Comparison of ENCODE assay signal across 9 cellular contexts in the genomic region with DNA sequence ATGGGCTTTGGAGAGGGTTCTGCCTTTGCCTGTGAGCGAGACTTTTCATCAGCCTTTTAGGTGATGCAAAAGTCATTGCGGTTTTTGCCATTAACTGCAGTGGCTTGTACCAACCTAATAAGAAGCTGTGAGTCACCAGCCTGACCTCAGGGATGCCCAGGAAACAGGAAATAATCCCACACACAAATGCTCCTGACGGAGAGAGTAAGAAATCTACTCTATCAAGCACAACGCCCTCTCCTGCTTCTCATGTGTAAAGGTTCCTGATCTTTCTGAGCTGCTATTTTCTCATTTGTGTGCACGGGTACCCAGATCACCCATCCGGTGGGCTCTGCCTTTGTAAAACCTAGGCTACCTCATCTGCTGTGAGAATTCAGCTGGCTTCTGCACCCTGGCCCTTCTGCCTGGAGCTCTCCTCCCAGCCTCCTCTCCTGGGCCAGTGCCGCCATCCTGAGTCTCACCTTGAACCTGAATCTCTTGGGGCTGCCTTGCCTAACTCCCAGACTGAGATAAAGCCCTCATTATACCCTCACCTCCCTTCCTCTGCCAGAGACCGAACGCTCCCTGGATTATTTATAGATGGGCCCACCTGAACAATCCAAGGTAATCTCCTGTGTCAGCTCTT.
DNase-seq lines count a peak whose midpoint lies in the region; ATAC-seq, FAIRE-seq and TF ChIP-seq lines count a peak whose summit lies in the region.
"Had no signal": no experiment of that assay in that cellular context is flagged by ENCODE, and none has a peak within 500 bp of the region (broad histone marks: within the 10 kb centered on the region; RNA-seq: fewer than 3 reads in every experiment).

No MANE protein-coding gene starts in this region.

- no peak overlapping the region for H4K8ac ChIP-seq in H1 (ENCODE audit: extremely low read depth, insufficient read depth, low read length)

- no peak overlapping the region for H2BK20ac ChIP-seq in H1 (ENCODE audit: low read length)

- H3K36me3 Mint-ChIP-seq in activated T-helper 1 cell treated with anti-CD3 and anti-CD28 coated beads, Interleukin-12 subunit alpha, Interleukin-12 subunit beta, Interleukin-2, Interleukin-4 antibody, amounts not matched to agents 30 ng/mL and 10 ng/mL and 1 ng/mL, durations not matched to agents 14 hours and 24 hours and 36 hours (ENCODE audit: low read depth) = no peaks in the 10 kb centered on the region

- CTCF ChIA-PET in H1 (lab: Charles Lee; ENCODE audit: partially characterized antibody) = interaction anchor here (0.8 to 2.5 kb wide), 22 partner anchors 9 to 460 kb away, joined by 3 to 17 read pairs (median 4); no protein-coding TSS in a partner anchor

- H3K23ac ChIP-seq in H1 (ENCODE audit: insufficient read length) = no peak overlapping the region

- H3K4me1 ChIP-seq in H1 (replicated peaks in 1 of 4; ENCODE audit: control insufficient read depth in 3 of 4, insufficient read depth in 4 of 4, low read length in 3 of 4) (no peaks in the 10 kb centered on the region; a peak in 1 of 7 replicates), gastrocnemius medialis (no peaks in the 10 kb centered on the region)

- no peak overlapping the region for H3K56ac ChIP-seq in H1 (replicated peaks; ENCODE audit: insufficient read length, low read depth, low read length)

- no peak overlapping the region for H2BK5ac ChIP-seq in H1 (ENCODE audit: low read depth, low read length)

- TF ChIP-seq CTCF in H1 (IDR thresholded peaks at IDR 0.05; ENCODE audit: control extremely low read depth in 1 of 3, insufficient read depth in 1 of 3, low read depth in 1 of 3, low read length in 3 of 3) = peak in 2 of 3 experiments; percentile 20 to 51; a peak in 2 of 4 replicates
- TF ChIP-seq CTCF in gastrocnemius medialis (IDR thresholded peaks at IDR 0.05 in 4 of 5, conservative IDR thresholded peaks at IDR 0.05 in 1 of 5) = no peak

- no peak overlapping the region for H3K4me2 ChIP-seq in H1 (ENCODE audit: insufficient read depth in 1 of 2, low read depth in 2 of 2, low read length in 2 of 2)

- no peaks in the 10 kb centered on the region for H3K4me1 Mint-ChIP-seq in activated T-helper 1 cell treated with anti-CD3 and anti-CD28 coated beads, Interleukin-12 subunit alpha, Interleukin-12 subunit beta, Interleukin-2, Interleukin-4 antibody, amounts not matched to agents 30 ng/mL and 10 ng/mL and 1 ng/mL, durations not matched to agents 14 hours and 24 hours and 36 hours (ENCODE audit: low read depth)

- in situ Hi-C loops in gastrocnemius medialis (cut with MboI; ENCODE audit: low sequenced_read_pairs in 4 of 4) = no loop called here

- no peaks in the 10 kb centered on the region for H3K79me1 ChIP-seq in H1 (ENCODE audit: low read depth, low read length)

- no peak overlapping the region for H4K5ac ChIP-seq in H1 (ENCODE audit: insufficient read length, low read depth, low read length)

- no peak overlapping the region for H4K91ac ChIP-seq in H1 (replicated peaks; ENCODE audit: insufficient read length, low read length)

- no peak for ATAC-seq in gastrocnemius medialis

- H3K27me3 Mint-ChIP-seq in activated T-helper 1 cell treated with anti-CD3 and anti-CD28 coated beads, Interleukin-12 subunit alpha, Interleukin-12 subunit beta, Interleukin-2, Interleukin-4 antibody, amounts not matched to agents 30 ng/mL and 10 ng/mL and 1 ng/mL, durations not matched to agents 14 hours and 24 hours and 36 hours (ENCODE audit: insufficient read depth) = peaks cover 15% of the 10 kb centered on the region

- no peak overlapping the region for H3K14ac ChIP-seq in H1 (ENCODE audit: insufficient read length)

- no peaks in the 10 kb centered on the region for H3K27me3 ChIP-seq in H1 (replicated peaks in 1 of 4; ENCODE audit: control insufficient read depth in 3 of 4, extremely low read depth in 1 of 4, insufficient read depth in 3 of 4, low read length in 3 of 4)
- peaks cover 4 to 10% (median 8%) of the 10 kb centered on the region in 3 donors for H3K27me3 ChIP-seq in gastrocnemius medialis

- no peaks in the 10 kb centered on the region for H3K36me3 ChIP-seq in H1 (ENCODE audit: control insufficient read depth in 2 of 4, insufficient read depth in 4 of 4, low read length in 3 of 4)
- no peaks in the 10 kb centered on the region for H3K36me3 ChIP-seq in gastrocnemius medialis

- H3K9me3 ChIP-seq in H1 (ENCODE audit: insufficient read depth in 2 of 2, low read depth in 1 of 2, low read length in 1 of 2) (no peaks in the 10 kb centered on the region), gastrocnemius medialis (no peaks in the 10 kb centered on the region)

- no peak overlapping the region for H3K4ac ChIP-seq in H1 (replicated peaks; ENCODE audit: insufficient read length, low read depth, low read length)

- no peak overlapping the region for H3K27ac ChIP-seq in H1 (ENCODE audit: low read depth, low read length)
- no peak overlapping the region for H3K27ac ChIP-seq in gastrocnemius medialis

- TF ChIP-seq POLR2A in H1 (IDR thresholded peaks at IDR 0.05; ENCODE audit: control extremely low read depth in 1 of 2, low read depth in 2 of 2, low read length in 2 of 2) (no peak), GM12892 (IDR thresholded peaks at IDR 0.05; ENCODE audit: low read depth, low read length) (no peak), gastrocnemius medialis (IDR thresholded peaks at IDR 0.05) (no peak)

- H3K4me3 Mint-ChIP-seq in activated T-helper 1 cell treated with anti-CD3 and anti-CD28 coated beads, Interleukin-12 subunit alpha, Interleukin-12 subunit beta, Interleukin-2, Interleukin-4 antibody, amounts not matched to agents 30 ng/mL and 10 ng/mL and 1 ng/mL, durations not matched to agents 14 hours and 24 hours and 36 hours = no peak overlapping the region

- H3K4me3 ChIP-seq in H1 (ENCODE audit: extremely low read depth in 1 of 4, insufficient read depth in 2 of 4, low read depth in 3 of 4, low read length in 4 of 4) = no peak overlapping the region
- H3K4me3 ChIP-seq in gastrocnemius medialis = no peak overlapping the region

- no peak overlapping the region for H2AFZ ChIP-seq in H1 (ENCODE audit: low read length)

- no peaks in the 10 kb centered on the region for H3K9me3 Mint-ChIP-seq in activated T-helper 1 cell treated with anti-CD3 and anti-CD28 coated beads, Interleukin-12 subunit alpha, Interleukin-12 subunit beta, Interleukin-2, Interleukin-4 antibody, amounts not matched to agents 30 ng/mL and 10 ng/mL and 1 ng/mL, durations not matched to agents 14 hours and 24 hours and 36 hours

- 81% methylated on average over 9 of the region's 9 CpGs; no CpG with 5 or more reads in 1 of the 2 experiments for WGBS in H1 (ENCODE audit: extremely low coverage in 1 of 2, insufficient coverage in 1 of 2, insufficient read length in 1 of 2, insufficient replicate concordance in 2 of 2, low coverage in 1 of 2, low lambda C conversion rate in 2 of 2, missing lambda C conversion rate in 1 of 2), 2 experiments

- POLR2A ChIA-PET in H1 (lab: Charles Lee; ENCODE audit: partially characterized antibody) = interaction anchor here (0.7 kb wide), 1 partner anchor 10 kb away, joined by 3 read pairs; no protein-coding TSS in a partner anchor

- peaks cover 6% of the 10 kb centered on the region; the same call in 1 of the 2 replicates for H3K23me2 ChIP-seq in H1 (ENCODE audit: low read depth, low read length)

- no peak for TF ChIP-seq EP300 in H1 (IDR thresholded peaks at IDR 0.05; ENCODE audit: borderline replicate concordance in 1 of 2, low read depth in 2 of 2, low read length in 2 of 2)

- H4K20me1 ChIP-seq in H1 (replicated peaks in 1 of 2; ENCODE audit: control insufficient read depth in 1 of 2, insufficient read depth in 2 of 2, low read length in 2 of 2) = no peaks in the 10 kb centered on the region

- H3K18ac ChIP-seq in H1 (ENCODE audit: extremely low read depth, low read length) = no peak overlapping the region

- TF ChIP-seq RAD21 in H1 (IDR thresholded peaks at IDR 0.05 in 1 of 2, conservative IDR thresholded peaks at IDR 0.05 in 1 of 2; ENCODE audit: low read depth in 2 of 2, low read length in 2 of 2) = peak; percentile 40 to 53

- H2BK15ac ChIP-seq in H1 (ENCODE audit: low read length) = no peak overlapping the region

- no peak overlapping the region for H3K27ac Mint-ChIP-seq in activated T-helper 1 cell treated with anti-CD3 and anti-CD28 coated beads, Interleukin-12 subunit alpha, Interleukin-12 subunit beta, Interleukin-2, Interleukin-4 antibody, amounts not matched to agents 30 ng/mL and 10 ng/mL and 1 ng/mL, durations not matched to agents 14 hours and 24 hours and 36 hours

- no peak overlapping the region for H2BK12ac ChIP-seq in H1 (ENCODE audit: low read depth, low read length)

- no peak overlapping the region for H3K9ac ChIP-seq in H1 (replicated peaks in 1 of 4; ENCODE audit: extremely low read depth in 1 of 4, low read depth in 3 of 4, low read length in 3 of 4)

- no peak overlapping the region for H2AK5ac ChIP-seq in H1 (ENCODE audit: low read depth, low read length)

- H2BK120ac ChIP-seq in H1 (replicated peaks; ENCODE audit: low read depth, low read length) = no peak overlapping the region

- H3K79me2 ChIP-seq in H1 (ENCODE audit: control insufficient read depth in 1 of 2, insufficient read depth in 2 of 2, low read length in 2 of 2) = no peaks in the 10 kb centered on the region

- DNase-seq in GM03348 (ENCODE audit: low spot score) (peak; percentile 51), NOMO-1 (lab: John Stamatoyannopoulos, UW; ENCODE audit: unreplicated experiment in 2 of 2) (peak; percentile 47 to 87), H1 (ENCODE audit: low read depth in 1 of 2, low spot score in 2 of 2) (no peak), non-pigmented ciliary epithelial cell (ENCODE audit: low read depth) (peak; percentile 67), NCI-H748 treated with DMSO at 0.1 percent for 48 hours (lab: John Stamatoyannopoulos, UW) (no peak), GM12892 (ENCODE audit: insufficient read length) (no peak), gastrocnemius medialis (no peak)
- DNase-seq in activated T-helper 1 cell treated with anti-CD3 and anti-CD28 coated beads, Interleukin-12 subunit alpha, Interleukin-12 subunit beta, Interleukin-2, Interleukin-4 antibody, amounts not matched to agents 30 ng/mL and 10 ng/mL and 1 ng/mL, durations not matched to agents 14 hours and 24 hours and 36 hours (ENCODE audit: low spot score) = no peak
- DNase-seq: activated naive CD4-positive, alpha-beta T cell had no signal

- intact Hi-C loops in activated T-helper 1 cell treated with anti-CD3 and anti-CD28 coated beads, Interleukin-12 subunit alpha, Interleukin-12 subunit beta, Interleukin-2, Interleukin-4 antibody, amounts not matched to agents 30 ng/mL and 10 ng/mL and 1 ng/mL, durations not matched to agents 14 hours and 24 hours and 36 hours (cut with micrococcal nuclease) = no loop called here
- intact Hi-C loops in gastrocnemius medialis (cut with DNase I; ENCODE audit: low total_unique reads) = no loop called here

- no peak for FAIRE-seq in H1 (lab: Jason Lieb, UNC)
- FAIRE-seq in GM12892 (lab: Jason Lieb, UNC) = no peak

TF ChIP-seq in H1, 55 proteins besides CTCF, POLR2A, EP300 and RAD21 (continues in another document):
- TF ChIP-seq GABPA (IDR thresholded peaks at IDR 0.05; ENCODE audit: borderline replicate concordance, insufficient read depth, low read length) (no peak), TAF1 (IDR thresholded peaks at IDR 0.05; ENCODE audit: low read depth, low read length) (no peak), CBX8 (IDR thresholded peaks at IDR 0.05; ENCODE audit: borderline replicate concordance, low read depth, low read length) (no peak), HDAC2 (IDR thresholded peaks at IDR 0.05; ENCODE audit: borderline replicate concordance in 1 of 2, low read depth in 2 of 2, low read length in 2 of 2) (no peak)

Comparison
In these comparisons a context has a peak if more than half of its experiments do, and no peak if none do; other contexts are left out.
1. DNase-seq: peak in GM03348 (single experiment), NOMO-1 (2 of 2) and non-pigmented ciliary epithelial cell (single experiment); none in H1 (0 of 2), NCI-H748 treated with DMSO at 0.1 percent for 48 hours (single experiment), activated T-helper 1 cell treated with anti-CD3 and anti-CD28 coated beads, Interleukin-12 subunit alpha, Interleukin-12 subunit beta, Interleukin-2, Interleukin-4 antibody, amounts not matched to agents 30 ng/mL and 10 ng/mL and 1 ng/mL, durations not matched to agents 14 hours and 24 hours and 36 hours (single experiment), GM12892 (single experiment) and gastrocnemius medialis (0 of 2).
2. CTCF ChIP-seq: peak in H1 (2 of 3); none in gastrocnemius medialis (0 of 5).